In the genomic region with DNA sequence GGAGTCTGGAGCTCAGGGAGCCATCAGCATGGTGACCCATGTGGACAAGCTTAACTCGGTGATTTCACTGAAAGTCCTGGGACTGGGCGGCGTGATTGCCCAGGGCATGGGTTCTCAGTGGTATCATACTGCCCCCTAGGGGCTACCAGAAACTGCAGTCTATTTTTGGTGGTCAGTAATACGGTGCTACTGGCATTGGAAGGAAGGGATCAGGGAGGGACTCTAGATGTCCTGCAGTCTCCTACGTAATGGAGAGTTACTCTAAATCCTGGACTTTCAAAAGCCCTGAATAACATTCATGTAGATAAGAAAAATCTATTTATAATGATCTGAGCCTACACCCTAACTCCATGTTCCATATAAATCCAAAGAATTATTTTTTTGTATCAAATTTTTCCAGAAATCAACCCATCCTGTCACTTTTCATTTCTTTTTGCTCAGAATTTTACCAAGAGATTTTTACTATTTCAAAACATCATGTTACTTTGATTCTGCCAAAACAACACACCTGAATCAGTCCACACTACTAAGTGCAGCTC, we compare ENCODE assay signal across 8 cellular contexts. TPM values are rescaled to one million over a fixed set of nuclear protein-coding genes. Genes with fewer than 3 reads are reported as not detected.
DNase-seq lines count a peak whose midpoint lies in the region; ATAC-seq and TF ChIP-seq lines count a peak whose summit lies in the region.

No MANE protein-coding gene starts in this region.

- H3K27ac ChIP-seq in A673 (ENCODE audit: low read depth, low read length, poor library complexity, severe bottlenecking) = no peak overlapping the region

- CTCF ChIA-PET in A673 (lab: Charles Lee) = interaction anchor here (0.5 to 1.0 kb wide), 6 partner anchors 33 to 796 kb away, joined by 4 to 11 read pairs (median 6); no protein-coding TSS in a partner anchor

- BruUV-seq in A673 (replicated peaks; lab: Mats Ljungman, UMichigan) = no TSS peak

- ATAC-seq in SK-N-SH treated with all-trans-retinoic acid at 6 μM for 48 hours (peak; percentile 100), sciatic nerve (peak; percentile 86), HG02973 (IDR thresholded peaks at IDR 0.05; ENCODE audit: unreplicated experiment) (no peak)

- H3K4me1 ChIP-seq in A673 (ENCODE audit: insufficient read depth, low read length, poor library complexity, severe bottlenecking) = no peaks in the 10 kb centered on the region

- peak; percentile 74 for DNase-seq in A673 (ENCODE audit: low spot score)
- DNase-seq in NAMALWA (ENCODE audit: low spot score) = peak; percentile 83
- peak; percentile 73 for DNase-seq in astrocyte of the spinal cord (ENCODE audit: low read depth, low spot score)
- peak; percentile 73 to 84 for DNase-seq in hippocampal formation (lab: John Stamatoyannopoulos, UW)
- peak; percentile 74 for DNase-seq in sciatic nerve (ENCODE audit: low spot score)

- no peaks in the 10 kb centered on the region for H3K27me3 ChIP-seq in A673 (replicated peaks; ENCODE audit: insufficient read depth, low read depth, low read length, poor library complexity)

- in situ Hi-C loops in astrocyte of the spinal cord (cut with HindIII; ENCODE audit: low sequenced_read_pairs) = no loop called here

- H3K4me3 ChIP-seq in A673 (ENCODE audit: low read depth, low read length, poor library complexity, severe bottlenecking) (no peak overlapping the region), GM12875 (ENCODE audit: low read depth, low read length) (no peak overlapping the region), astrocyte of the spinal cord (ENCODE audit: low read depth, low read length) (no peak overlapping the region)

- no peaks in the 10 kb centered on the region for H3K36me3 ChIP-seq in A673 (ENCODE audit: insufficient read depth, low read length, poor library complexity, severe bottlenecking)

- intact Hi-C loops in A673 (cut with micrococcal nuclease; ENCODE audit: unreplicated experiment) (loop anchor here (1.0 kb wide), 1 partner anchor 441 kb away; no protein-coding TSS in a partner anchor), sciatic nerve (cut with DNase I) (no loop called here)

- TF ChIP-seq CTCF in A673 (conservative IDR thresholded peaks at IDR 0.05; ENCODE audit: low read depth, low read length) = peak; percentile 92
- TF ChIP-seq CTCF in GM12875 (IDR thresholded peaks at IDR 0.05; ENCODE audit: borderline replicate concordance, insufficient read depth, low read depth, low read length) = peak; percentile 84
- TF ChIP-seq CTCF in astrocyte of the spinal cord (IDR thresholded peaks at IDR 0.05; ENCODE audit: low read depth, low read length) = peak; percentile 92

- POLR2A ChIA-PET in A673 (lab: Charles Lee; ENCODE audit: low non-redundant PET) = no interaction called here

- H3K9me3 ChIP-seq in A673 (ENCODE audit: low read depth, low read length, poor library complexity, severe bottlenecking) = no peaks in the 10 kb centered on the region

TF ChIP-seq in SK-N-SH treated with all-trans-retinoic acid at 6 μM for 48 hours, 23 proteins besides CTCF, POLR2A, EP300 and RAD21:
- TF ChIP-seq ZNF70 (CRISPR knock-in tag; IDR thresholded peaks at IDR 0.05) = no peak
- TF ChIP-seq ZFP3 (CRISPR knock-in tag; IDR thresholded peaks at IDR 0.05) = no peak

RNA-seq across cellular contexts. Expression of gene PABPC4, which starts 37.3 kb away (rescaled TPM):
- 242 and 259 TPM in 2 replicates for total RNA-seq in A673 (2021)
- total RNA-seq in sciatic nerve = 168 TPM

RNA-seq across cellular contexts. Expression of gene BMP8A, which starts 47.9 kb away (rescaled TPM):
- total RNA-seq in A673 (2021) (not detected in 2 replicates), sciatic nerve (8.3 TPM)
